Comparison of ENCODE assay signal across 8 cellular contexts in genomic region chr12:124347805-124348658, GRCh38. TPM values are rescaled to one million over a fixed set of nuclear protein-coding genes. Genes with fewer than 3 reads are reported as not detected.
A peak's percentile ranks its signal among the peaks of the same experiment; 100 is the strongest.
DNase-seq lines count a peak whose midpoint lies in the region; ATAC-seq and TF ChIP-seq lines count a peak whose summit lies in the region.

No MANE protein-coding gene starts in this region.

- H3K4me3 ChIP-seq in left ventricle myocardium inferior, result no peak overlapping the region
- H3K4me3 ChIP-seq in left lung, result no peak overlapping the region
- no peak overlapping the region for H3K4me3 ChIP-seq in uterus

- H3K9me3 ChIP-seq in left ventricle myocardium inferior (replicated peaks) (no peaks in the 10 kb centered on the region), left lung (no peaks in the 10 kb centered on the region), uterus (no peaks in the 10 kb centered on the region)

- peaks cover 90% of the 10 kb centered on the region for H3K36me3 Mint-ChIP-seq in activated T-cell treated with anti-CD3 and anti-CD28 coated beads, Interleukin-2, amount 50 U/mL, for 24 hours (ENCODE audit: low read depth)

- H3K27ac Mint-ChIP-seq in activated T-cell treated with anti-CD3 and anti-CD28 coated beads, Interleukin-2, amount 50 U/mL, for 24 hours, result no peak overlapping the region

- DNase-seq in left ventricle myocardium inferior, result no peak
- DNase-seq in left cardiac atrium, result no peak
- DNase-seq in activated T-cell treated with anti-CD3 and anti-CD28 coated beads, Interleukin-2, amount 50 U/mL, for 24 hours, result peak; percentile 56
- DNase-seq in left lung, result no peak
- DNase-seq in uterus, result no peak
- DNase-seq in NCI-H524 (lab: John Stamatoyannopoulos, UW), result no peak
- no peak for DNase-seq in NCI-H1930 (lab: John Stamatoyannopoulos, UW)
- DNase-seq in islet precursor cell, result no peak

- no peaks in the 10 kb centered on the region for H3K27me3 ChIP-seq in left ventricle myocardium inferior (ENCODE audit: low read depth)
- no peaks in the 10 kb centered on the region for H3K27me3 ChIP-seq in left lung
- H3K27me3 ChIP-seq in uterus, result no peaks in the 10 kb centered on the region

- no peaks in the 10 kb centered on the region for H3K4me1 Mint-ChIP-seq in activated T-cell treated with anti-CD3 and anti-CD28 coated beads, Interleukin-2, amount 50 U/mL, for 24 hours (ENCODE audit: low read depth)

- H3K36me3 ChIP-seq in left ventricle myocardium inferior (peaks cover 96% of the 10 kb centered on the region), left lung (peaks cover 4 to 100% of the 10 kb centered on the region in 2 donors), uterus (no peaks in the 10 kb centered on the region)

- no peaks in the 10 kb centered on the region for H3K9me3 Mint-ChIP-seq in activated T-cell treated with anti-CD3 and anti-CD28 coated beads, Interleukin-2, amount 50 U/mL, for 24 hours

- H3K4me3 Mint-ChIP-seq in activated T-cell treated with anti-CD3 and anti-CD28 coated beads, Interleukin-2, amount 50 U/mL, for 24 hours, result no peak overlapping the region

- TF ChIP-seq CTCF in left ventricle myocardium inferior (IDR thresholded peaks at IDR 0.05; ENCODE audit: borderline replicate concordance) (peak; percentile 63), left lung (IDR thresholded peaks at IDR 0.05) (peak; percentile 43 to 55), uterus (IDR thresholded peaks at IDR 0.05) (peak; percentile 39 to 57 (median 54))

- ATAC-seq in left cardiac atrium, result no peak
- ATAC-seq in left lung, result peak; percentile 2

- intact Hi-C loops in left ventricle myocardium inferior (cut with micrococcal nuclease), result no loop called here
- intact Hi-C loops in left cardiac atrium (cut with DNase I), result no loop called here
- intact Hi-C loops in left lung (cut with DNase I), result no loop called here
- intact Hi-C loops in uterus (cut with DNase I; ENCODE audit: low total_unique reads), result no loop called here

- H3K27me3 Mint-ChIP-seq in activated T-cell treated with anti-CD3 and anti-CD28 coated beads, Interleukin-2, amount 50 U/mL, for 24 hours, result no peaks in the 10 kb centered on the region

- no peak for TF ChIP-seq POLR2A in uterus (IDR thresholded peaks at IDR 0.05)

- H3K27ac ChIP-seq in left ventricle myocardium inferior (replicated peaks) (no peak overlapping the region), left lung (no peak overlapping the region), uterus (peak overlapping the region in 1 of 2 donors; percentile 23)

- peaks cover 17% of the 10 kb centered on the region for H3K4me1 ChIP-seq in left ventricle myocardium inferior
- H3K4me1 ChIP-seq in left lung, result peaks cover 0 to 5% of the 10 kb centered on the region in 2 donors
- H3K4me1 ChIP-seq in uterus, result no peaks in the 10 kb centered on the region

RNA-seq across cellular contexts. Expression of gene RFLNA, which starts 53.1 kb away (rescaled TPM):
- 0.27 TPM for total RNA-seq in left ventricle myocardium inferior
- under 1 TPM; 0.47 to 0.52 TPM for total RNA-seq in left cardiac atrium
- 1 to 10 TPM; 1.4 to 2.0 TPM for total RNA-seq in left lung
- total RNA-seq in uterus, result 10 to 100 TPM in 1 of 4 donors, 1 to 10 TPM in 1, not detected in 2; 3.9 to 13.7 TPM
